In the genomic region with DNA sequence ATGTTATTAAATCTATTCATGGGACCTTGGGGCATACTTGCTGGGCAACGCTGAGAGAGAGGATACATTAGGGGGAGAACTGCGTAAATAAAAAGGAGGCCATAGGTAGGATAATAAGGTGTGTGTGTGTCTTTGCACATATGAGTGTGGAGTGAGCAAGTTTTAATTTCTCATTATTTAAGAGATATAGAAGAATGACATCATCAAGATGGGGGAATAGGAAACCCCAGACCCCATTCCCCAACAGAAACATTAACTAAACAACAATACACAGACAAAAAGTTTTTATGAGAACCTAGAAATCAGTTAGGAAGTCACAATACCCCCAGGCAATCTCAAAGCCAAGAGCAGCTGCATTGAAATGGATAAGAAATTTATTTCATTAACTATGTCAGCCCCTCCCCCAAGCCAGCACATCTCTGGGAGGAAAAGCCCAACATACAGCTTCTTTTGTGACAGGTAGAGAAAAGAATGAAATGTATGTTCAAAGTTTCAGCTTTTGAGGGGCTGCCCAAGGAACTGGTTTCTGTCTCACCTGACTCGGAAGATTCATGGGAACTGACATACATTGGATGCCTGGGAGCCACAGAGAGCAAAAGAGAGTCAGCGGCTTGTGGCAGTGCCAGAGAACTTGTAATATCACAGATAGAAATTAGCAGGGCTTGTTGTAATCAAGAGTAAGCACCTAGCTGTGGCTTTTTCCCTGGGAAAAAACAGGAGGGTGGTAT, we compare ENCODE assay signal across 29 cellular contexts.
DNase-seq lines count a peak whose midpoint lies in the region; ATAC-seq, FAIRE-seq and TF ChIP-seq lines count a peak whose summit lies in the region.
"Had no signal": no experiment of that assay in that cellular context is flagged by ENCODE, and none has a peak within 500 bp of the region (broad histone marks: within the 10 kb centered on the region; RNA-seq: fewer than 3 reads in every experiment).

No MANE protein-coding gene starts in this region.

- POLR2A ChIA-PET in H1 (lab: Charles Lee; ENCODE audit: partially characterized antibody) (interaction anchor here (0.6 to 2.6 kb wide), 2 partner anchors 195 to 464 kb away, joined by 3 to 14 read pairs; no protein-coding TSS in a partner anchor), OCI-LY7 (lab: Charles Lee) (interaction anchor here (0.6 kb wide), 1 partner anchor 120 kb away, joined by 6 read pairs; no protein-coding TSS in a partner anchor)

- no peak for TF ChIP-seq POLR2A in H1 (IDR thresholded peaks at IDR 0.05; ENCODE audit: control extremely low read depth in 1 of 2, low read depth in 2 of 2, low read length in 2 of 2)

- H4K20me1 ChIP-seq in H1 (replicated peaks in 1 of 2; ENCODE audit: control insufficient read depth in 1 of 2, insufficient read depth in 2 of 2, low read length in 2 of 2) (no peaks in the 10 kb centered on the region), OCI-LY7 (ENCODE audit: insufficient read depth, low read length) (no peaks in the 10 kb centered on the region)
- H4K20me1 ChIP-seq: BLaER1 treated with 17β-estradiol and CSF1 and Interleukin-3, amounts not matched to agents 10 nM and 100 nM had no signal

- H3K36me3 Mint-ChIP-seq in natural killer cell: no peaks in the 10 kb centered on the region
- H3K36me3 Mint-ChIP-seq: activated naive CD8-positive, alpha-beta T cell; naive thymus-derived CD8-positive, alpha-beta T cell had no signal

- H3K27ac ChIP-seq in H1 (ENCODE audit: low read depth, low read length) (no peak overlapping the region), mesendoderm (ENCODE audit: low read depth, low read length) (no peak overlapping the region), OCI-LY7 (ENCODE audit: low read depth, low read length, poor library complexity, severe bottlenecking) (no peak overlapping the region)
- H3K27ac ChIP-seq: BLaER1 treated with 17β-estradiol and CSF1 and Interleukin-3, amounts not matched to agents 10 nM and 100 nM; cardiac muscle cell; colonic mucosa; Peyer's patch; psoas muscle; upper lobe of left lung; VCaP had no signal

- H2BK20ac ChIP-seq in H1 (ENCODE audit: low read length): peak overlapping the region; percentile 95; the same call in 1 of the 2 replicates

- no peak for FAIRE-seq in H1 (lab: Jason Lieb, UNC)
- FAIRE-seq: HTR-8/SVneo had no signal

- no peaks in the 10 kb centered on the region for H3K23me2 ChIP-seq in H1 (ENCODE audit: low read depth, low read length)

- H4K5ac ChIP-seq in H1 (ENCODE audit: insufficient read length, low read depth, low read length) (no peak overlapping the region), mesendoderm (ENCODE audit: low read length) (no peak overlapping the region)

- DNase-seq in LoVo (ENCODE audit: low spot score): peak; percentile 7
- no peak for DNase-seq in H1 (ENCODE audit: low read depth in 1 of 2, low spot score in 2 of 2)
- DNase-seq in mesendoderm: peak; percentile 35
- DNase-seq in natural killer cell: no peak
- no peak for DNase-seq in superior temporal gyrus (ENCODE audit: extremely low spot score)
- no peak for DNase-seq in OCI-LY7 (ENCODE audit: low spot score)
- DNase-seq: activated CD4-positive, alpha-beta T cell treated with anti-CD3 and anti-CD28 coated beads for 48 hours; activated effector memory CD4-positive, alpha-beta T cell treated with Interleukin-2 at 50 U/mL for 16 hours; activated T-cell treated with anti-CD3 and anti-CD28 coated beads, Interleukin-2, amount 50 U/mL, for 1 hour; anterior cingulate cortex; colonic mucosa; DMS79; effector memory CD4-positive, alpha-beta T cell; GDM1; NCI-H1436 treated with DMSO at 0.1 percent for 48 hours; NCI-H2081 treated with DMSO at 0.1 percent for 48 hours; nucleus accumbens; Peyer's patch; psoas muscle; stimulated activated CD4-positive, alpha-beta T cell treated with anti-CD3 and anti-CD28 coated beads, Interleukin-15, amount 100 ng/mL, for 24 hours; stimulated activated CD4-positive, alpha-beta T cell treated with anti-CD3 and anti-CD28 coated beads, Interleukin-4, amount 100 ng/mL, for 4 hours; upper lobe of left lung had no signal

- no peak for ATAC-seq in natural killer cell
- ATAC-seq: naive thymus-derived CD8-positive, alpha-beta T cell; psoas muscle had no signal

- H2AFZ ChIP-seq in H1 (ENCODE audit: low read length): peak overlapping the region; percentile 11; the same call in 1 of the 2 replicates
- no peak overlapping the region for H2AFZ ChIP-seq in OCI-LY7 (ENCODE audit: low read length)

- H3K4ac ChIP-seq in H1 (replicated peaks; ENCODE audit: insufficient read length, low read depth, low read length): no peak overlapping the region
- no peak overlapping the region for H3K4ac ChIP-seq in mesendoderm (ENCODE audit: low read depth, low read length)

- H3K27me3 ChIP-seq in H1 (replicated peaks in 1 of 4; ENCODE audit: control insufficient read depth in 3 of 4, extremely low read depth in 1 of 4, insufficient read depth in 3 of 4, low read length in 3 of 4) (no peaks in the 10 kb centered on the region), mesendoderm (ENCODE audit: insufficient read depth, low read length, poor library complexity) (no peaks in the 10 kb centered on the region)
- H3K27me3 ChIP-seq: BLaER1 treated with 17β-estradiol and CSF1 and Interleukin-3, amounts not matched to agents 10 nM and 100 nM; cardiac muscle cell; colonic mucosa; Peyer's patch; upper lobe of left lung had no signal

- 76% methylated on average over 4 of the region's 4 CpGs; no CpG with 5 or more reads in 1 of the 2 experiments for WGBS in H1 (ENCODE audit: extremely low coverage in 1 of 2, insufficient coverage in 1 of 2, insufficient read length in 1 of 2, insufficient replicate concordance in 2 of 2, low coverage in 1 of 2, low lambda C conversion rate in 2 of 2, missing lambda C conversion rate in 1 of 2), 2 experiments
- no CpG with 5 or more reads among the region's 4 CpGs for WGBS in mesendoderm (ENCODE audit: extremely low coverage, insufficient coverage, low lambda C conversion rate)

- no peak overlapping the region for H3K14ac ChIP-seq in H1 (ENCODE audit: insufficient read length)

- H3K23ac ChIP-seq in H1 (ENCODE audit: insufficient read length) (no peak overlapping the region), mesendoderm (ENCODE audit: low read length) (no peak overlapping the region)

- H3K56ac ChIP-seq in H1 (replicated peaks; ENCODE audit: insufficient read length, low read depth, low read length) (no peak overlapping the region), mesendoderm (ENCODE audit: low read length) (no peak overlapping the region)

- H2BK15ac ChIP-seq in H1 (ENCODE audit: low read length): no peak overlapping the region
- H2BK15ac ChIP-seq in mesendoderm (replicated peaks; ENCODE audit: low read depth): no peak overlapping the region

- H3K79me2 ChIP-seq in H1 (ENCODE audit: control insufficient read depth in 1 of 2, insufficient read depth in 2 of 2, low read length in 2 of 2) (no peaks in the 10 kb centered on the region), mesendoderm (ENCODE audit: control insufficient read depth, insufficient read depth, low read length) (no peaks in the 10 kb centered on the region), OCI-LY7 (ENCODE audit: insufficient read depth, low read depth, low read length) (no peaks in the 10 kb centered on the region)

- no TSS peak for BruUV-seq in OCI-LY7 (replicated peaks; lab: Mats Ljungman, UMichigan)

- H3K9me3 ChIP-seq in H1 (ENCODE audit: insufficient read depth in 2 of 2, low read depth in 1 of 2, low read length in 1 of 2) (peaks cover 0 to 7% of the 10 kb centered on the region in 2 experiments; a peak in 2 of 4 replicates), OCI-LY7 (ENCODE audit: low read length) (no peaks in the 10 kb centered on the region)
- H3K9me3 ChIP-seq: colonic mucosa, psoas muscle, upper lobe of left lung had no signal

- peaks cover 17 to 19% of the 10 kb centered on the region in 2 donors for H3K27me3 Mint-ChIP-seq in natural killer cell (ENCODE audit: low read depth in 2 of 2)

- 0 out of 2 replicates have a peak overlapping the region, but pooled peaks have one; percentile 96 for H2BK12ac ChIP-seq in H1 (ENCODE audit: low read depth, low read length)

- H3K18ac ChIP-seq in H1 (ENCODE audit: extremely low read depth, low read length) (peak overlapping the region; percentile 85; the same call in 1 of the 2 replicates), mesendoderm (ENCODE audit: low read length) (no peak overlapping the region)

- no peak overlapping the region for H3K4me3 ChIP-seq in H1 (ENCODE audit: extremely low read depth in 1 of 4, insufficient read depth in 2 of 4, low read depth in 3 of 4, low read length in 4 of 4)
- H3K4me3 ChIP-seq in mesendoderm (ENCODE audit: low read length): no peak overlapping the region
- no peak overlapping the region for H3K4me3 ChIP-seq in OCI-LY7 (ENCODE audit: low read depth, low read length, poor library complexity, severe bottlenecking)
- H3K4me3 ChIP-seq: BLaER1 treated with 17β-estradiol and CSF1 and Interleukin-3, amounts not matched to agents 10 nM and 100 nM; cardiac muscle cell; colonic mucosa; Peyer's patch; psoas muscle; upper lobe of left lung had no signal

- peaks cover 0 to 3% (median 0%) of the 10 kb centered on the region in 4 experiments; a peak in 2 of 8 replicates for H3K36me3 ChIP-seq in H1 (ENCODE audit: control insufficient read depth in 2 of 4, insufficient read depth in 4 of 4, low read length in 3 of 4)
- H3K36me3 ChIP-seq in mesendoderm (ENCODE audit: control insufficient read depth, insufficient read depth, low read length): no peaks in the 10 kb centered on the region
- no peaks in the 10 kb centered on the region for H3K36me3 ChIP-seq in OCI-LY7 (ENCODE audit: insufficient read depth, low read length)
- H3K36me3 ChIP-seq: BLaER1 treated with 17β-estradiol and CSF1 and Interleukin-3, amounts not matched to agents 10 nM and 100 nM; cardiac muscle cell; colonic mucosa; Peyer's patch; upper lobe of left lung had no signal

- TF ChIP-seq CTCF in GM12873 (IDR thresholded peaks at IDR 0.05; ENCODE audit: insufficient read depth, low read depth, low read length, missing control alignments) (peak; percentile 0), H1 (IDR thresholded peaks at IDR 0.05; ENCODE audit: control extremely low read depth in 1 of 3, insufficient read depth in 1 of 3, low read depth in 1 of 3, low read length in 3 of 3) (no peak), natural killer cell (IDR thresholded peaks at IDR 0.05) (no peak), OCI-LY7 (conservative IDR thresholded peaks at IDR 0.05; ENCODE audit: low read length) (no peak)

- H3K79me1 ChIP-seq in H1 (ENCODE audit: low read depth, low read length) (no peaks in the 10 kb centered on the region), mesendoderm (ENCODE audit: low read length) (no peaks in the 10 kb centered on the region)

- no peak for TF ChIP-seq EP300 in H1 (IDR thresholded peaks at IDR 0.05; ENCODE audit: borderline replicate concordance in 1 of 2, low read depth in 2 of 2, low read length in 2 of 2)

- CTCF ChIA-PET in H1 (lab: Charles Lee; ENCODE audit: partially characterized antibody) (interaction anchor here (0.6 to 4.4 kb wide), 32 partner anchors 10 to 876 kb away, joined by 3 to 42 read pairs (median 4); no protein-coding TSS in a partner anchor), OCI-LY7 (lab: Charles Lee; ENCODE audit: unreplicated experiment) (no interaction called here)

- H3K27ac Mint-ChIP-seq in natural killer cell: no peak overlapping the region
- H3K27ac Mint-ChIP-seq: activated naive CD8-positive, alpha-beta T cell; naive thymus-derived CD8-positive, alpha-beta T cell had no signal

- TF ChIP-seq RAD21 in H1 (IDR thresholded peaks at IDR 0.05 in 1 of 2, conservative IDR thresholded peaks at IDR 0.05 in 1 of 2; ENCODE audit: low read depth in 2 of 2, low read length in 2 of 2): no peak

- H2AK5ac ChIP-seq in H1 (ENCODE audit: low read depth, low read length): no peak overlapping the region
- H2AK5ac ChIP-seq in mesendoderm (ENCODE audit: low read length): no peak overlapping the region

- H3K4me1 ChIP-seq in H1 (replicated peaks in 1 of 4; ENCODE audit: control insufficient read depth in 3 of 4, insufficient read depth in 4 of 4, low read length in 3 of 4): peaks cover 0 to 5% (median 2%) of the 10 kb centered on the region in 4 experiments; a peak in 5 of 7 replicates
- H3K4me1 ChIP-seq in mesendoderm (ENCODE audit: control insufficient read depth, low read depth, low read length): no peaks in the 10 kb centered on the region
- no peaks in the 10 kb centered on the region for H3K4me1 ChIP-seq in OCI-LY7 (ENCODE audit: insufficient read depth, low read length, poor library complexity, severe bottlenecking)
- H3K4me1 ChIP-seq: BLaER1 treated with 17β-estradiol and CSF1 and Interleukin-3, amounts not matched to agents 10 nM and 100 nM; colonic mucosa; Peyer's patch; psoas muscle; upper lobe of left lung had no signal

- no peak overlapping the region for H2BK120ac ChIP-seq in H1 (replicated peaks; ENCODE audit: low read depth, low read length)
- H2BK120ac ChIP-seq in mesendoderm (ENCODE audit: low read depth, low read length): peak overlapping the region; percentile 17

- no peaks in the 10 kb centered on the region for H3K9me2 ChIP-seq in OCI-LY7 (ENCODE audit: insufficient read depth, low read length)

- peak overlapping the region; percentile 90; the same call in 1 of the 2 replicates for H2BK5ac ChIP-seq in H1 (ENCODE audit: low read depth, low read length)
- H2BK5ac ChIP-seq in mesendoderm (ENCODE audit: low read length): no peak overlapping the region

- no peaks in the 10 kb centered on the region for H3K9me3 Mint-ChIP-seq in natural killer cell

- intact Hi-C loops in natural killer cell (cut with micrococcal nuclease): no loop called here
- intact Hi-C loops in OCI-LY7 (cut with micrococcal nuclease; ENCODE audit: unreplicated experiment): loop anchor here (5.0 kb wide), 2 partner anchors 604 to 739 kb away; no protein-coding TSS in a partner anchor

- H4K8ac ChIP-seq in H1 (ENCODE audit: extremely low read depth, insufficient read depth, low read length) (no peak overlapping the region), mesendoderm (ENCODE audit: low read depth, low read length) (no peak overlapping the region)

- no peak overlapping the region for H4K91ac ChIP-seq in H1 (replicated peaks; ENCODE audit: insufficient read length, low read length)

- no peak overlapping the region for H3K9ac ChIP-seq in H1 (replicated peaks in 1 of 4; ENCODE audit: extremely low read depth in 1 of 4, low read depth in 3 of 4, low read length in 3 of 4)
- no peak overlapping the region for H3K9ac ChIP-seq in mesendoderm (ENCODE audit: low read length)
- H3K9ac ChIP-seq: BLaER1 treated with 17β-estradiol and CSF1 and Interleukin-3, amounts not matched to agents 10 nM and 100 nM had no signal

- peak overlapping the region; percentile 10 to 28; a peak in 1 of 4 replicates for H3K4me2 ChIP-seq in H1 (ENCODE audit: insufficient read depth in 1 of 2, low read depth in 2 of 2, low read length in 2 of 2)
- no peak overlapping the region for H3K4me2 ChIP-seq in mesendoderm (ENCODE audit: low read length)
- H3K4me2 ChIP-seq in OCI-LY7 (ENCODE audit: low read length): no peak overlapping the region
- H3K4me2 ChIP-seq: BLaER1 treated with 17β-estradiol and CSF1 and Interleukin-3, amounts not matched to agents 10 nM and 100 nM had no signal

- no peaks in the 10 kb centered on the region for H3K4me1 Mint-ChIP-seq in natural killer cell
- H3K4me1 Mint-ChIP-seq: naive thymus-derived CD8-positive, alpha-beta T cell had no signal

- no peak overlapping the region for H3K4me3 Mint-ChIP-seq in natural killer cell
- H3K4me3 Mint-ChIP-seq: activated naive CD8-positive, alpha-beta T cell; naive thymus-derived CD8-positive, alpha-beta T cell had no signal

Comparison
In these comparisons a context has a peak if more than half of its experiments do, and no peak if none do; other contexts are left out.
1. DNase-seq: peak in LoVo (single experiment) and mesendoderm (single experiment); none in H1 (0 of 2), natural killer cell (single experiment), superior temporal gyrus (single experiment) and OCI-LY7 (single experiment).
2. H3K4me2 ChIP-seq: peak in H1 (2 of 2); none in mesendoderm (single experiment) and OCI-LY7 (single experiment).